In the genomic region with DNA sequence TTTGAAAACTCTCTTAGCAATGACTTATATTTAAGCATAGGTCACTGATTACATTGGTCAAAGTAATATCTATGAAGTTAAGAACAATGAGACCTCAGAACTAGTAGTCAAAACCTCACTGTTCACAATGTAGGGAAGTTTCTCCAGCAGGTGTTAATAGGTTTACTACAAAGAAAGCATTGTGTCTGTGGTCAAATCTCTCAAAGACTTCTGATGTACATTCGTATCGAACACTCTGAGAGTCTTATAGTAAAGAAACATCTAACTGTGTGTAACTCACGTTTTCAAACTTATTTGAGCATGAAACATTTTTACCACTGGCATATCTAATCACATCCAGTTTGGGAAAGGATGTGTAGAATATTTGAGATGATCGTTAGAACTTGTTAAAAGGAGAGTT, we compare ENCODE assay signal across 22 cellular contexts.
A peak's percentile ranks its signal among the peaks of the same experiment; 100 is the strongest.
DNase-seq lines count a peak whose midpoint lies in the region; ATAC-seq, FAIRE-seq and TF ChIP-seq lines count a peak whose summit lies in the region.
"Had no signal": no experiment of that assay in that cellular context is flagged by ENCODE, and none has a peak within 500 bp of the region (broad histone marks: within the 10 kb centered on the region; RNA-seq: fewer than 3 reads in every experiment).

No MANE protein-coding gene starts in this region.

- no peak overlapping the region for H3K14ac ChIP-seq in IMR-90 (replicated peaks; ENCODE audit: low read depth, low read length)

- H3K27ac ChIP-seq in IMR-90 (ENCODE audit: insufficient read depth, low read length) = no peak overlapping the region
- H3K27ac ChIP-seq: C4-2B, HL-60 had no signal

- no peak overlapping the region for H3K56ac ChIP-seq in IMR-90 (ENCODE audit: extremely low read depth, insufficient read depth, low read length)

- no CpG with 5 or more reads among the region's 4 CpGs for WGBS in IMR-90 (ENCODE audit: extremely low coverage in 2 of 2, insufficient read length in 1 of 2), 2 experiments

- dilution Hi-C loops in IMR-90 (cut with HindIII; ENCODE audit: low sequenced_read_pairs, unreplicated experiment) = no loop called here

- no peaks in the 10 kb centered on the region for H3K36me3 Mint-ChIP-seq in memory B cell
- H3K36me3 Mint-ChIP-seq: IgD-negative memory B cell had no signal

- H2AK9ac ChIP-seq in IMR-90 (replicated peaks; ENCODE audit: low read depth, low read length, poor library complexity) = no peak overlapping the region

- no peak for TF ChIP-seq CTCF in IMR-90 (conservative IDR thresholded peaks at IDR 0.05; ENCODE audit: low read depth, low read length)

- no peak for DNase-seq in GM19239 (ENCODE audit: insufficient read length, low spot score)
- DNase-seq in IMR-90 = no peak
- no peak for DNase-seq in memory B cell (ENCODE audit: low spot score in 2 of 2)
- DNase-seq in germinal center (ENCODE audit: low spot score) = no peak
- DNase-seq: AML-193; Caco-2; CD4-positive, alpha-beta T cell; DMS153; DMS79; GDM1; GOT3; H7; HFFc6; KBM-7 had no signal

- H3K18ac ChIP-seq in IMR-90 (ENCODE audit: low read depth, low read length) = no peak overlapping the region

- H3K4me2 ChIP-seq in IMR-90 (ENCODE audit: low read depth, low read length) = no peak overlapping the region

- no peaks in the 10 kb centered on the region for H3K36me3 ChIP-seq in IMR-90 (ENCODE audit: control insufficient read depth, insufficient read depth, low read length)

- no peak overlapping the region for H2AK5ac ChIP-seq in IMR-90 (ENCODE audit: low read depth, low read length)

- no peaks in the 10 kb centered on the region for H3K9me1 ChIP-seq in IMR-90 (ENCODE audit: insufficient read depth, low read length)

- intact Hi-C loops in IMR-90 (cut with micrococcal nuclease) = no loop called here

- H2BK120ac ChIP-seq in IMR-90 (ENCODE audit: low read depth, low read length) = peak overlapping the region; percentile 44

- H3K4me3 Mint-ChIP-seq in memory B cell = no peak overlapping the region
- H3K4me3 Mint-ChIP-seq: CD4-positive, alpha-beta T cell; HFFc6; IgD-negative memory B cell had no signal

- CTCF ChIA-PET in IMR-90 (lab: Yijun Ruan, JAX) = no interaction called here

- no peaks in the 10 kb centered on the region for H3K27me3 Mint-ChIP-seq in memory B cell
- H3K27me3 Mint-ChIP-seq: IgD-negative memory B cell had no signal

- no peaks in the 10 kb centered on the region for H3K27me3 ChIP-seq in IMR-90 (ENCODE audit: control insufficient read depth, insufficient read depth, low read length)

- peak overlapping the region; percentile 56; the same call in 1 of the 2 replicates for H3K4ac ChIP-seq in IMR-90 (ENCODE audit: low read depth, low read length)

- peak overlapping the region; percentile 47; the same call in 1 of the 2 replicates for H2BK20ac ChIP-seq in IMR-90 (ENCODE audit: low read depth, low read length)

- H3K4me1 ChIP-seq in IMR-90 (ENCODE audit: control insufficient read depth, insufficient read depth, low read length) = peaks cover 2% of the 10 kb centered on the region
- H3K4me1 ChIP-seq: Caco-2 had no signal

- H3K79me1 ChIP-seq in IMR-90 (ENCODE audit: low read depth in 1 of 2, low read length in 2 of 2) = no peaks in the 10 kb centered on the region

- POLR2A ChIA-PET in IMR-90 (lab: Charles Lee; ENCODE audit: unreplicated experiment) = no interaction called here

- no peak for ATAC-seq in IMR-90 (ENCODE audit: low read depth)
- ATAC-seq in memory B cell (ENCODE audit: low read depth) = no peak
- no peak for ATAC-seq in HG03457 (IDR thresholded peaks at IDR 0.05; ENCODE audit: unreplicated experiment)
- no peak for ATAC-seq in HG03139 (IDR thresholded peaks at IDR 0.05; ENCODE audit: unreplicated experiment)
- ATAC-seq: HCT116 had no signal

- peak overlapping the region; percentile 45; the same call in 1 of the 3 replicates for H2BK15ac ChIP-seq in IMR-90 (ENCODE audit: low read depth, low read length)

- no peaks in the 10 kb centered on the region for H3K4me1 Mint-ChIP-seq in memory B cell

- in situ Hi-C loops in IMR-90 (cut with MboI; ENCODE audit: low sequenced_read_pairs) = no loop called here

- H4K8ac ChIP-seq in IMR-90 (ENCODE audit: low read depth in 2 of 2, low read length in 2 of 2) = 0 out of 4 replicates have a peak overlapping the region, but pooled peaks of 1 of the 2 experiments have one; percentile 50

- H4K5ac ChIP-seq in IMR-90 (ENCODE audit: low read depth, low read length) = no peak overlapping the region

- H3K4me3 ChIP-seq in IMR-90 (ENCODE audit: insufficient read depth, low read depth, low read length) = no peak overlapping the region

- peaks cover 4% of the 10 kb centered on the region for H3K9me3 Mint-ChIP-seq in memory B cell

- peak; percentile 79 for FAIRE-seq in GM19239 (lab: Jason Lieb, UNC)
- FAIRE-seq: A204.1, HTR-8/SVneo had no signal

- H2BK5ac ChIP-seq in IMR-90 (ENCODE audit: low read depth, low read length, poor library complexity, severe bottlenecking) = no peak overlapping the region

- TF ChIP-seq POLR2A in IMR-90 (IDR thresholded peaks at IDR 0.05; ENCODE audit: low read depth, low read length) = no peak

- H4K20me1 ChIP-seq in IMR-90 (ENCODE audit: insufficient read depth, low read length) = no peaks in the 10 kb centered on the region

- no TSS peak for BruUV-seq in IMR-90 (replicated peaks; lab: Mats Ljungman, UMichigan)

- peak overlapping the region; percentile 26 for H3K27ac Mint-ChIP-seq in memory B cell
- H3K27ac Mint-ChIP-seq: CD4-positive, alpha-beta T cell; HFFc6; IgD-negative memory B cell had no signal

- H3K9ac ChIP-seq in IMR-90 (ENCODE audit: low read depth, low read length) = no peak overlapping the region

- no peak for TF ChIP-seq RAD21 in IMR-90 (IDR thresholded peaks at IDR 0.05; ENCODE audit: low read length)

- H3K23ac ChIP-seq in IMR-90 (ENCODE audit: low read depth, low read length) = no peak overlapping the region

- no peak overlapping the region for H2AFZ ChIP-seq in IMR-90 (replicated peaks; ENCODE audit: low read length, poor library complexity)

- no peak overlapping the region for H4K91ac ChIP-seq in IMR-90 (ENCODE audit: insufficient read depth, low read depth, low read length)

- H3K9me3 ChIP-seq in IMR-90 (ENCODE audit: control insufficient read depth, insufficient read depth, low read length) = no peaks in the 10 kb centered on the region

TF ChIP-seq in IMR-90, 13 proteins besides CTCF, POLR2A, EP300 and RAD21:
- TF ChIP-seq, protein P1, sequence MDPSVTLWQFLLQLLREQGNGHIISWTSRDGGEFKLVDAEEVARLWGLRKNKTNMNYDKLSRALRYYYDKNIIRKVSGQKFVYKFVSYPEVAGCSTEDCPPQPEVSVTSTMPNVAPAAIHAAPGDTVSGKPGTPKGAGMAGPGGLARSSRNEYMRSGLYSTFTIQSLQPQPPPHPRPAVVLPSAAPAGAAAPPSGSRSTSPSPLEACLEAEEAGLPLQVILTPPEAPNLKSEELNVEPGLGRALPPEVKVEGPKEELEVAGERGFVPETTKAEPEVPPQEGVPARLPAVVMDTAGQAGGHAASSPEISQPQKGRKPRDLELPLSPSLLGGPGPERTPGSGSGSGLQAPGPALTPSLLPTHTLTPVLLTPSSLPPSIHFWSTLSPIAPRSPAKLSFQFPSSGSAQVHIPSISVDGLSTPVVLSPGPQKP (IDR thresholded peaks at IDR 0.05; ENCODE audit: borderline replicate concordance, low read depth, low read length) = no peak
- no peak for TF ChIP-seq NFE2L2 (IDR thresholded peaks at IDR 0.05; ENCODE audit: low read depth, low read length)
